In the genomic region with DNA sequence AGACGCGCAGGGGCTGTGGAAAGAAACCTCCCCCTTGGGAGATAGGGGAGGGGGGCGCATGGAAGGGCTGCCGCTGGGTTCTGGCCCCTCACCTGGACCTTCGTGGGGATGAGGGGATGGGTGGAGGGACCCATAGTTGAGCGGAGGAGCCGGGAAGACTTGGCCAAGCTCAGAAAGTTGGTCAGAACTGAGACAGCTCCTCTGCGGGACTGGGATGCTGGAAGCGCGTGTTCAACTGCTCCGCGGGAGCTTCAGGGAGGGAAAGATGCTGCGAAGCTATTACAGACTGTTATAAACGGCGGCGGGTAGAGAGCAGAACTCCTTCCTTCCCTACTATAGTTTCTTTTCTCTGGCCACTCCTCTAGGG, we compare ENCODE assay signal across 2 cellular contexts.
TF ChIP-seq lines count a peak whose summit lies in the region.

No MANE protein-coding gene starts in this region.

TF ChIP-seq in HEK293, 187 proteins besides CTCF, POLR2A, EP300 and RAD21:
- peak; percentile 29; the same call in 1 of the 2 replicates for TF ChIP-seq ZNF341 (tag by site-specific recombination; IDR thresholded peaks at IDR 0.05; ENCODE audit: low read depth)
- TF ChIP-seq ZNF133 (tag by site-specific recombination; IDR thresholded peaks at IDR 0.05), result no peak

TF ChIP-seq in H1, 55 proteins besides CTCF, POLR2A, EP300 and RAD21:
- TF ChIP-seq, protein P1, sequence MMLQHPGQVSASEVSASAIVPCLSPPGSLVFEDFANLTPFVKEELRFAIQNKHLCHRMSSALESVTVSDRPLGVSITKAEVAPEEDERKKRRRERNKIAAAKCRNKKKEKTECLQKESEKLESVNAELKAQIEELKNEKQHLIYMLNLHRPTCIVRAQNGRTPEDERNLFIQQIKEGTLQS (IDR thresholded peaks at IDR 0.05; ENCODE audit: insufficient read depth, low read depth, low read length), result no peak
- TF ChIP-seq, protein P2, sequence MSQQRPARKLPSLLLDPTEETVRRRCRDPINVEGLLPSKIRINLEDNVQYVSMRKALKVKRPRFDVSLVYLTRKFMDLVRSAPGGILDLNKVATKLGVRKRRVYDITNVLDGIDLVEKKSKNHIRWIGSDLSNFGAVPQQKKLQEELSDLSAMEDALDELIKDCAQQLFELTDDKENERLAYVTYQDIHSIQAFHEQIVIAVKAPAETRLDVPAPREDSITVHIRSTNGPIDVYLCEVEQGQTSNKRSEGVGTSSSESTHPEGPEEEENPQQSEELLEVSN (IDR thresholded peaks at IDR 0.05), result peak; percentile 83; the same call in 1 of the 2 replicates
- TF ChIP-seq RBBP5 (IDR thresholded peaks at IDR 0.05; ENCODE audit: borderline replicate concordance, low read depth, low read length), result no peak
- peak; percentile 74 for TF ChIP-seq EZH2 (IDR thresholded peaks at IDR 0.05; ENCODE audit: low read depth, low read length, severe bottlenecking)
- TF ChIP-seq TBP (IDR thresholded peaks at IDR 0.05; ENCODE audit: low read depth, low read length), result no peak
- no peak for TF ChIP-seq CREB1 (IDR thresholded peaks at IDR 0.05)
- TF ChIP-seq SUZ12 (IDR thresholded peaks at IDR 0.05; ENCODE audit: low read length), result peak; percentile 85; the same call in 1 of the 2 replicates
